In the genomic region with DNA sequence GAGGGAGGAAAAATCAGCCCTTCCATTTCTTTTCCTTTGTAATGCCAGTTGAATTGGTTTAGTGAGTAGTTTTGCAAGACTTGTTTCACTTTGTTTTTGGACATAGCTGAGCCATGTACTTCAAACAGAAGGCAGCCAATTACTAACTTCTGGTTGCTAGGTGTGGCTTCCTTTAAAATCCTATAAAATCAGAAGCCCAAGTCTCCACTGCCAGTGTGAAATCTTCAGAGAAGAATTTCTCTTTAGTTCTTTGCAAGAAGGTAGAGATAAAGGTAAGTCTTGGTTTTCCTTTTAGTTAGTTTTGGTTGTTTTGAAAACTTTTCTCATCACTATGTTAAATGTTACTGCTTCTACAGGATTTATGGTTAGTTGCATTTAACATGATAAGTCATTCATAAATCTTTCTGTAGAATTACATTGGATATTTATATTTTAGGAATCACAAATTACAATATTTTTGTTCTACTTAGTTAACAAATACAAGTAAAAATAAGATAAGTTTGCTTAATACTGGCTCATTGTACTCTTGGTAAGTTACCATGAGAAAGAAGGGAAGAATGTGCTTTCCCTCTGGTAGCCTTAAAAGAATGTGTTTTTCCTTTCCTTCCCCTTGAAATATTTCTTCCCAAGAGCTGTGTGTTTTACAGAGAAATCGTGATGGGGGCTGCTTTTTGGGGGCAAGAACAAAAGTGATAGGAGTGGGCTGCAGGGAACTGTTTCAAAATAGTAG, we compare ENCODE assay signal across 8 cellular contexts. TPM values are rescaled to one million over a fixed set of nuclear protein-coding genes. Genes with fewer than 3 reads are reported as not detected.
DNase-seq lines count a peak whose midpoint lies in the region; ATAC-seq lines count a peak whose summit lies in the region.

A gene with protein sequence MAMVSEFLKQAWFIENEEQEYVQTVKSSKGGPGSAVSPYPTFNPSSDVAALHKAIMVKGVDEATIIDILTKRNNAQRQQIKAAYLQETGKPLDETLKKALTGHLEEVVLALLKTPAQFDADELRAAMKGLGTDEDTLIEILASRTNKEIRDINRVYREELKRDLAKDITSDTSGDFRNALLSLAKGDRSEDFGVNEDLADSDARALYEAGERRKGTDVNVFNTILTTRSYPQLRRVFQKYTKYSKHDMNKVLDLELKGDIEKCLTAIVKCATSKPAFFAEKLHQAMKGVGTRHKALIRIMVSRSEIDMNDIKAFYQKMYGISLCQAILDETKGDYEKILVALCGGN (plus strand): TSS at position 213 of the 730 bp plus-strand sequence. CDS start 6,671 bp downstream, outside the sequence.

- peaks cover 77% of the 10 kb centered on the region for H3F3A ChIP-seq in GM23248 (ENCODE audit: insufficient read depth)

- H3K27ac ChIP-seq in GM23248 (peak within 1 kb of the TSS; percentile 99), mesodermal cell (ENCODE audit: low read depth, low read length, severe bottlenecking) (peak within 1 kb of the TSS; percentile 95), aorta (ENCODE audit: low read depth in 1 of 2, low read length in 2 of 2) (peak within 1 kb of the TSS; percentile 67 to 95)

- H3K9me2 ChIP-seq in GM23248 (ENCODE audit: insufficient read depth) = no peaks in the 10 kb centered on the region

- H4K20me1 ChIP-seq in GM23248 (ENCODE audit: insufficient read depth) = peaks cover 19% of the 10 kb centered on the region

- peaks cover 70% of the 10 kb centered on the region for H3K79me2 ChIP-seq in GM23248 (ENCODE audit: insufficient read depth)

- H2AFZ ChIP-seq in GM23248 = peak within 1 kb of the TSS; percentile 40

- H3K36me3 ChIP-seq in GM23248 (ENCODE audit: low read depth) (peaks cover 20% of the 10 kb centered on the region), mesodermal cell (ENCODE audit: control insufficient read depth, insufficient read depth, low read length) (peaks cover 20% of the 10 kb centered on the region), aorta (ENCODE audit: control insufficient read depth in 1 of 2, insufficient read depth in 2 of 2, low read length in 1 of 2) (no peaks in the 10 kb centered on the region)

- H3K4me3 ChIP-seq in GM23248 (peak within 1 kb of the TSS; percentile 100), mesodermal cell (ENCODE audit: extremely low read depth, insufficient read depth, low read length, poor library complexity, severe bottlenecking) (peak within 1 kb of the TSS; percentile 72), aorta (ENCODE audit: low read length in 2 of 2) (peak within 1 kb of the TSS; percentile 85 to 98)

- 0% methylated on average over 1 of the region's 1 CpG for WGBS in GM23248 (ENCODE audit: low coverage in 1 of 2, low lambda C conversion rate in 2 of 2, missing lambda C conversion rate in 2 of 2), 2 experiments
- no CpG with 5 or more reads among the region's 1 CpG for WGBS in mesodermal cell (ENCODE audit: insufficient coverage in 2 of 2), 2 experiments
- 0 to 1% methylated on average over 1 of the region's 1 CpG for WGBS in aorta, 2 donors

- ATAC-seq in aorta (ENCODE audit: low FRiP score) = peak; percentile 85

- H3K9ac ChIP-seq in GM23248 = peak within 1 kb of the TSS; percentile 99

- H3K9me3 ChIP-seq in GM23248 (ENCODE audit: low read depth) (no peaks in the 10 kb centered on the region), mesodermal cell (ENCODE audit: control insufficient read depth, low read length) (no peaks in the 10 kb centered on the region), aorta (ENCODE audit: control insufficient read depth, low read length) (no peaks in the 10 kb centered on the region)

- intact Hi-C loops in aorta (cut with DNase I) = no loop called here

- DNase-seq in GM23248 = peak; percentile 95
- peak; percentile 89 for DNase-seq in RPMI7951 (ENCODE audit: low read depth)
- peak; percentile 88 to 91 for DNase-seq in dermis microvascular lymphatic vessel endothelial cell (ENCODE audit: low read depth in 2 of 2)
- no peak for DNase-seq in aorta
- no peak for DNase-seq in activated CD4-positive, CD25-positive, alpha-beta regulatory T cell treated with anti-CD3 and anti-CD28 coated beads, Interleukin-2, amount 50 U/mL, for 72 hours
- no peak for DNase-seq in SHP77 treated with DMSO at 0.1 percent for 48 hours (lab: John Stamatoyannopoulos, UW)
- no peak for DNase-seq in NCI-H1694 (lab: John Stamatoyannopoulos, UW)

- in situ Hi-C loops in GM23248 (cut with MboI) = no loop called here

- H3K27me3 ChIP-seq in GM23248 (replicated peaks; ENCODE audit: insufficient read depth) = no peaks in the 10 kb centered on the region
- no peaks in the 10 kb centered on the region for H3K27me3 ChIP-seq in aorta (ENCODE audit: control insufficient read depth in 1 of 2, insufficient read depth in 2 of 2, low read length in 1 of 2)

- H3K4me1 ChIP-seq in GM23248 (ENCODE audit: insufficient read depth) = peaks cover 60% of the 10 kb centered on the region
- peaks cover 23% of the 10 kb centered on the region for H3K4me1 ChIP-seq in mesodermal cell (ENCODE audit: control insufficient read depth, insufficient read depth, low read length, poor library complexity, severe bottlenecking)
- peaks cover 0 to 2% of the 10 kb centered on the region in 2 donors for H3K4me1 ChIP-seq in aorta (ENCODE audit: control insufficient read depth in 1 of 2, insufficient read depth in 2 of 2, low read length in 2 of 2)

- H3K4me2 ChIP-seq in GM23248 (ENCODE audit: unreplicated experiment) = peak within 1 kb of the TSS; percentile 89

RNA-seq across cellular contexts. Expression of the gene that starts here (rescaled TPM):
- total RNA-seq in GM23248 (2014; rRNA removed; shearing (Covaris generic)) = 986 and 1,002 TPM in 2 replicates
- polyA plus RNA-seq in GM23248 (2016; fragmentation: Nextera tagmentation; extraction: Ambion mirVana) = 1,010 and 1,013 TPM in 2 replicates
- total RNA-seq in RPMI7951 (2014; rRNA removed; shearing (Covaris generic)) = 652 and 737 TPM in 2 replicates
- total RNA-seq in dermis microvascular lymphatic vessel endothelial cell = 541 and 583 TPM in 2 replicates
- polyA plus RNA-seq in mesodermal cell (2013, experiment 1 of 2) = 1,115 TPM
- polyA plus RNA-seq in mesodermal cell (2013, experiment 2 of 2) = 973 TPM
- 100 to 1,000 TPM; 378 to 546 TPM for total RNA-seq in aorta
- 100 to 1,000 TPM; 504 to 788 TPM for polyA plus RNA-seq in aorta

Comparison
In these comparisons a context has a peak if more than half of its experiments do, and no peak if none do; other contexts are left out.
1. DNase-seq: peak in GM23248 (single experiment), RPMI7951 (single experiment) and dermis microvascular lymphatic vessel endothelial cell (2 of 2); none in aorta (0 of 2), activated CD4-positive, CD25-positive, alpha-beta regulatory T cell treated with anti-CD3 and anti-CD28 coated beads, Interleukin-2, amount 50 U/mL, for 72 hours (single experiment), SHP77 treated with DMSO at 0.1 percent for 48 hours (single experiment) and NCI-H1694 (single experiment).
2. Peak in every context shown above with its lines, with median percentiles within 50 percentile points of each other: H3K27ac ChIP-seq and H3K4me3 ChIP-seq.